Comparison of ENCODE assay signal across 8 cellular contexts in genomic region chr16:22297114-22297870, GRCh38. TPM values are rescaled to one million over a fixed set of nuclear protein-coding genes. Genes with fewer than 3 reads are reported as not detected.
DNase-seq lines count a peak whose midpoint lies in the region; ATAC-seq and TF ChIP-seq lines count a peak whose summit lies in the region.

TSS of gene POLR3E (plus strand) at chr16:22297409. CDS start at chr16:22302969, 5,560 bp downstream.

- H3K27me3 ChIP-seq in kidney epithelial cell (ENCODE audit: control insufficient read depth, insufficient read depth, low read length) = no peaks in the 10 kb centered on the region

- DNase-seq in Ammon's horn (ENCODE audit: low spot score) = peak; percentile 98
- peak; percentile 98 for DNase-seq in NCI-H460 (ENCODE audit: extremely low read depth, low read depth)
- DNase-seq in activated CD4-positive, alpha-beta T cell treated with anti-CD3 and anti-CD28 coated beads for 1 hour = peak; percentile 99
- DNase-seq in cerebellum (ENCODE audit: low spot score) = peak; percentile 96
- peak; percentile 79 for DNase-seq in kidney epithelial cell (ENCODE audit: low read depth)
- DNase-seq in stimulated activated CD4-positive, alpha-beta T cell treated with anti-CD3 and anti-CD28 coated beads, Interleukin-15, amount 100 ng/mL, for 48 hours (ENCODE audit: low read depth in 2 of 2) = peak; percentile 99

- ATAC-seq in GM19043 (IDR thresholded peaks at IDR 0.05; ENCODE audit: low read depth, unreplicated experiment) = peak; percentile 84
- ATAC-seq in HG03378 (IDR thresholded peaks at IDR 0.05; ENCODE audit: unreplicated experiment) = peak; percentile 70

- no peaks in the 10 kb centered on the region for H3K36me3 ChIP-seq in kidney epithelial cell (ENCODE audit: control insufficient read depth, insufficient read depth, low read length)

- H3K4me3 ChIP-seq in kidney epithelial cell (ENCODE audit: low read depth, low read length) = peak within 1 kb of the TSS; percentile 77

- TF ChIP-seq CTCF in kidney epithelial cell (IDR thresholded peaks at IDR 0.05; ENCODE audit: insufficient read depth, low read length, poor library complexity, severe bottlenecking) = peak; percentile 87

RNA-seq across cellular contexts. Expression of gene POLR3E, which starts in this region (rescaled TPM):
- 62.8 and 67.5 TPM in 2 replicates for total RNA-seq in NCI-H460 (2014; rRNA removed; shearing (Covaris generic))
- 197 and 211 TPM in 2 replicates for polyA plus RNA-seq in NCI-H460 (2014; cell fraction: nucleus; rRNA removed)
- 30.8 TPM for total RNA-seq in cerebellum
- total RNA-seq in kidney epithelial cell = 33.1 and 39.4 TPM in 2 replicates

Comparison
In these comparisons a context has a peak if more than half of its experiments do, and no peak if none do; other contexts are left out.
1. Peak in every context shown above with its lines: DNase-seq, ATAC-seq and H3K4me3 ChIP-seq.